8 cellular contexts compared by ENCODE assay signal in the genomic region with DNA sequence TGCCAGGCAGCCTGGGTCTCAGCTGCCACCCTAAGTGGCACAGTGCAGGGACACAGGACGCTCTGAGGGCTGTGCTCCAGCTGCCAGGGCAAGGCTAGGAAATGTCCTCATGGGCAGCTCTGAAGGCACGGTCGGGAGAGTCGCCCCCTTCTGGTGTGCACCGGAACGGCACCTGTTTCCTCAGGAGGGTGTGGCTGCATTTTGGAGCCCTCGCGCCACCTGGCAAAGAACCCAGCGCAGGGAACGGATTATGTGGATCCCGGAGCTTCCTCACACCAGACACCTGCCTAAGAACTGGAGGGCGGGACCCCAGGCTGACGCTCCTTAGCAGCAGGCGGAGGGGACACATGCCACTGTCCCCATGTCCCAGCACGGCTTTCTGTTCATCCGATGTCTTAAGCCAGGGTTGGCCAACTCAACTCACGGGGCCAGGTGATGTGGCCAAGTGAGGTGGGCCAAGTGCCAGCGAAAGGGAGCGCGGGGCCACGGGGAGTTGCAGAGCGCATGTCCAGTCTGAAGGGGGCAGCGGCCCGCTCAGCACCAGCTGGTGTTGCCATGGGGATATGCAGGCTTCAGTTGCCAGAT. TPM values are rescaled to one million over a fixed set of nuclear protein-coding genes. Genes with fewer than 3 reads are reported as not detected.
DNase-seq lines count a peak whose midpoint lies in the region; ATAC-seq, FAIRE-seq and TF ChIP-seq lines count a peak whose summit lies in the region.

No MANE protein-coding gene starts in this region.

- H3K79me2 ChIP-seq in smooth muscle cell (ENCODE audit: low read depth): no peaks in the 10 kb centered on the region

- TF ChIP-seq POLR2A in spleen (IDR thresholded peaks at IDR 0.05): no peak
- TF ChIP-seq POLR2A in stomach (IDR thresholded peaks at IDR 0.05): no peak

- no peaks in the 10 kb centered on the region for H3F3A ChIP-seq in smooth muscle cell (ENCODE audit: low read depth)

- no peak for ATAC-seq in GM18868 (IDR thresholded peaks at IDR 0.05; ENCODE audit: unreplicated experiment)

- 43% methylated on average over 23 of the region's 24 CpGs for whole genome bisulfite sequencing in smooth muscle cell (ENCODE audit: low lambda C conversion rate)
- 52 to 72% (median 55%) methylated on average over 10 to 24 of the region's 24 CpGs for WGBS in spleen, 5 donors
- WGBS in stomach, 5 donors: 62 to 77% (median 69%) methylated on average over 22 to 24 of the region's 24 CpGs

- H3K4me1 ChIP-seq in smooth muscle cell (ENCODE audit: low read depth): peaks cover 9% of the 10 kb centered on the region
- H3K4me1 ChIP-seq in spleen: peaks cover 0 to 9% (median 5%) of the 10 kb centered on the region in 6 donors
- peaks cover 0 to 30% (median 22%) of the 10 kb centered on the region in 4 donors for H3K4me1 ChIP-seq in stomach

- no peak overlapping the region for H2AFZ ChIP-seq in smooth muscle cell (ENCODE audit: low read depth)

- H3K27ac ChIP-seq in smooth muscle cell (ENCODE audit: low read depth): no peak overlapping the region
- no peak overlapping the region for H3K27ac ChIP-seq in spleen
- H3K27ac ChIP-seq in stomach: no peak overlapping the region

- no peaks in the 10 kb centered on the region for H3K36me3 ChIP-seq in MG63
- no peaks in the 10 kb centered on the region for H3K36me3 ChIP-seq in bronchial epithelial cell (ENCODE audit: control insufficient read depth, insufficient read depth, low read length)
- H3K36me3 ChIP-seq in smooth muscle cell (ENCODE audit: low read depth): no peaks in the 10 kb centered on the region
- no peaks in the 10 kb centered on the region for H3K36me3 ChIP-seq in spleen
- H3K36me3 ChIP-seq in stomach: no peaks in the 10 kb centered on the region

- H3K4me3 ChIP-seq in MG63 (no peak overlapping the region), bronchial epithelial cell (ENCODE audit: low read depth, low read length) (no peak overlapping the region), smooth muscle cell (no peak overlapping the region), spleen (no peak overlapping the region), stomach (no peak overlapping the region)

- DNase-seq in GM10266 (ENCODE audit: extremely low spot score) (no peak), MG63 (peak; percentile 10), bronchial epithelial cell (ENCODE audit: low read depth) (no peak), smooth muscle cell (lab: John Stamatoyannopoulos, UW; ENCODE audit: unreplicated experiment) (no peak), NCI-H2227 treated with DMSO at 0.1 percent for 48 hours (lab: John Stamatoyannopoulos, UW) (no peak), spleen (no peak), stomach (no peak)

- no peaks in the 10 kb centered on the region for H3K9me3 ChIP-seq in MG63
- no peaks in the 10 kb centered on the region for H3K9me3 ChIP-seq in smooth muscle cell (replicated peaks; ENCODE audit: low read depth)
- peaks cover 0 to 6% (median 0%) of the 10 kb centered on the region in 8 donors for H3K9me3 ChIP-seq in spleen
- no peaks in the 10 kb centered on the region for H3K9me3 ChIP-seq in stomach

- H3K4me2 ChIP-seq in smooth muscle cell: no peak overlapping the region

- no peak overlapping the region for H3K9ac ChIP-seq in smooth muscle cell (ENCODE audit: low read depth)

- H3K27me3 ChIP-seq in MG63 (no peaks in the 10 kb centered on the region), bronchial epithelial cell (ENCODE audit: control insufficient read depth, insufficient read depth, low read length) (no peaks in the 10 kb centered on the region), smooth muscle cell (ENCODE audit: low read depth) (no peaks in the 10 kb centered on the region), spleen (replicated peaks in 1 of 7) (peaks cover 0 to 59% (median 0%) of the 10 kb centered on the region in 7 donors), stomach (no peaks in the 10 kb centered on the region)

- no peak for FAIRE-seq in bronchial epithelial cell (lab: Jason Lieb, UNC)

- intact Hi-C loops in spleen (cut with DNase I; ENCODE audit: low total_unique reads): no loop called here
- intact Hi-C loops in stomach (cut with DNase I; ENCODE audit: low total_unique reads): no loop called here

- H4K20me1 ChIP-seq in smooth muscle cell (ENCODE audit: low read depth): no peaks in the 10 kb centered on the region

- TF ChIP-seq EP300 in stomach (IDR thresholded peaks at IDR 0.05): no peak

- TF ChIP-seq CTCF in GM10266 (IDR thresholded peaks at IDR 0.05; ENCODE audit: control insufficient read depth, insufficient read depth, low read depth, missing control alignments): peak; percentile 49
- peak; percentile 61 for TF ChIP-seq CTCF in bronchial epithelial cell (IDR thresholded peaks at IDR 0.05; ENCODE audit: insufficient read depth, low read length, severe bottlenecking)
- peak; percentile 51 for TF ChIP-seq CTCF in smooth muscle cell (IDR thresholded peaks at IDR 0.05; ENCODE audit: borderline replicate concordance, insufficient read depth, poor library complexity, severe bottlenecking)
- TF ChIP-seq CTCF in spleen (IDR thresholded peaks at IDR 0.05 in 8 of 11, conservative IDR thresholded peaks at IDR 0.05 in 3 of 11): peak in 3 of 11 experiments; percentile 21 to 41 (median 34)
- TF ChIP-seq CTCF in stomach (IDR thresholded peaks at IDR 0.05): no peak

RNA-seq across cellular contexts. Expression of gene SLC22A8, which starts 5.1 kb away (rescaled TPM):
- not detected in 2 replicates for total RNA-seq in MG63 (2014; rRNA removed; shearing (Covaris generic); ENCODE audit: low replicate concordance)
- total RNA-seq in bronchial epithelial cell: not detected in 2 replicates
- total RNA-seq in smooth muscle cell: not detected in 2 replicates
- not detected in 2 replicates for polyA plus RNA-seq in smooth muscle cell
- not detected for total RNA-seq in spleen
- not detected for polyA plus RNA-seq in spleen
- not detected for total RNA-seq in stomach
- not detected for polyA plus RNA-seq in stomach

RNA-seq across cellular contexts. Expression of gene SLC22A6, which starts 36.0 kb away (rescaled TPM):
- not detected in 2 replicates for total RNA-seq in MG63 (2014; rRNA removed; shearing (Covaris generic); ENCODE audit: low replicate concordance)
- not detected in 2 replicates for total RNA-seq in bronchial epithelial cell
- total RNA-seq in smooth muscle cell: not detected in 2 replicates
- not detected in 2 replicates for polyA plus RNA-seq in smooth muscle cell
- total RNA-seq in spleen: not detected
- polyA plus RNA-seq in spleen: not detected
- total RNA-seq in stomach: not detected
- polyA plus RNA-seq in stomach: not detected

Comparison
In these comparisons a context has a peak if more than half of its experiments do, and no peak if none do; other contexts are left out.
1. CTCF ChIP-seq: peak in GM10266 (single experiment), bronchial epithelial cell (single experiment) and smooth muscle cell (single experiment); none in stomach (0 of 7).